Comparison of ENCODE assay signal across 7 cellular contexts in genomic region chr3:58177747-58178527, GRCh38. TPM values are rescaled to one million over a fixed set of nuclear protein-coding genes. Genes with fewer than 3 reads are reported as not detected.
DNase-seq lines count a peak whose midpoint lies in the region; ATAC-seq, FAIRE-seq and TF ChIP-seq lines count a peak whose summit lies in the region.

No MANE protein-coding gene starts in this region.

- H4K20me1 ChIP-seq in HepG2 (ENCODE audit: insufficient read depth, low read length): no peaks in the 10 kb centered on the region

- H3K4me1 ChIP-seq in HepG2 (ENCODE audit: insufficient read depth, low read length): peaks cover 100% of the 10 kb centered on the region

- H3K4me3 ChIP-seq in HepG2 (replicated peaks in 1 of 3; ENCODE audit: insufficient read depth in 1 of 3, low read depth in 2 of 3, low read length in 3 of 3): peak overlapping the region in 1 of 3 experiments; percentile 57; a peak in 3 of 6 replicates

- no peaks in the 10 kb centered on the region for H3K36me3 ChIP-seq in HepG2 (replicated peaks in 1 of 2; ENCODE audit: control insufficient read depth in 1 of 2, insufficient read depth in 2 of 2, low read length in 2 of 2)

- H2AFZ ChIP-seq in HepG2 (ENCODE audit: low read length): no peak overlapping the region

- TF ChIP-seq EP300 in HepG2 (IDR thresholded peaks at IDR 0.05; ENCODE audit: low read depth in 2 of 2, low read length in 2 of 2): no peak
- no peak for TF ChIP-seq EP300 in HepG2 (CRISPR knock-in tag; IDR thresholded peaks at IDR 0.05; ENCODE audit: borderline replicate concordance)

- in situ Hi-C loops in GM13976 (cut with MboI; ENCODE audit: low sequenced_read_pairs, unreplicated experiment): loop anchor here (10.0 kb wide), 1 partner anchor 163 kb away; no protein-coding TSS in a partner anchor
- in situ Hi-C loops in HepG2 (cut with HindIII; ENCODE audit: extremely low pct_ligation_motif_present, low pct_unique_long_range_greater_than_20kb): no loop called here

- TF ChIP-seq POLR2A in HepG2 (IDR thresholded peaks at IDR 0.05; ENCODE audit: insufficient read depth in 1 of 2, low read depth in 2 of 2, low read length in 2 of 2): no peak

- FAIRE-seq in HepG2 (lab: Jason Lieb, UNC): no peak

- H3K9ac ChIP-seq in HepG2 (ENCODE audit: insufficient read depth, low read depth, low read length): peak overlapping the region; percentile 55

- TF ChIP-seq RAD21 in HepG2 (CRISPR knock-in tag; IDR thresholded peaks at IDR 0.05): peak; percentile 86

- BruUV-seq in HepG2 (replicated peaks; lab: Mats Ljungman, UMichigan): no TSS peak

- no peaks in the 10 kb centered on the region for H3K9me3 ChIP-seq in HepG2 (ENCODE audit: low read length)

- peak overlapping the region; percentile 32 for H3K27ac ChIP-seq in HepG2 (ENCODE audit: extremely low read length, insufficient read depth, low read length)

- H3K79me2 ChIP-seq in HepG2 (ENCODE audit: insufficient read depth, low read length): no peaks in the 10 kb centered on the region

- ATAC-seq in HG02623 (IDR thresholded peaks at IDR 0.05; ENCODE audit: unreplicated experiment) (peak; percentile 84), HepG2 (peak; percentile 44)

- TF ChIP-seq CTCF in GM13976 (IDR thresholded peaks at IDR 0.05; ENCODE audit: borderline replicate concordance, control extremely low read depth, extremely low read depth, insufficient read depth, missing control alignments): peak; percentile 93
- TF ChIP-seq CTCF in HepG2 (CRISPR knock-in tag; IDR thresholded peaks at IDR 0.05): peak; percentile 97

- intact Hi-C loops in HepG2 (cut with micrococcal nuclease; ENCODE audit: unreplicated experiment): no loop called here

- H3K4me2 ChIP-seq in HepG2 (ENCODE audit: low read depth, low read length): peak overlapping the region; percentile 77

- POLR2A ChIA-PET in HepG2 (lab: Yijun Ruan, JAX): interaction anchor here (0.7 to 1.7 kb wide), 3 partner anchors 11 to 129 kb away, joined by 3 to 11 read pairs (median 3); partner anchors contain the start of genes HTD2 and RPP14

- WGBS in HepG2 (ENCODE audit: low lambda C conversion rate): 68% methylated on average over 9 of the region's 46 CpGs

- DNase-seq in GM13976 (ENCODE audit: low spot score) (peak; percentile 90), NCI-H1930 (lab: John Stamatoyannopoulos, UW) (peak; percentile 37 to 39), dedifferentiated amniotic fluid mesenchymal stem cell (ENCODE audit: extremely low spot score) (peak; percentile 77), HepG2 (ENCODE audit: low spot score) (peak; percentile 67)
- DNase-seq in activated CD4-positive, alpha-beta T cell treated with anti-CD3 and anti-CD28 coated beads for 48 hours: peak; percentile 96
- DNase-seq in stimulated activated CD4-positive, alpha-beta T cell treated with anti-CD3 and anti-CD28 coated beads, Interleukin-2, amount 100 ng/mL, for 48 hours: peak; percentile 93 to 95

- peaks cover 0 to 16% of the 10 kb centered on the region in 2 experiments; a peak in 2 of 5 replicates for H3K27me3 ChIP-seq in HepG2 (ENCODE audit: control insufficient read depth in 1 of 2, insufficient read depth in 2 of 2, low read length in 2 of 2)

- CTCF ChIA-PET in HepG2 (lab: Yijun Ruan, JAX; ENCODE audit: low intra/inter-chr PET ratio, low total read pairs): interaction anchor here (0.7 to 1.3 kb wide), 4 partner anchors 9 to 237 kb away, joined by 3 to 5 read pairs (median 4); no protein-coding TSS in a partner anchor

TF ChIP-seq in HepG2, 621 proteins besides CTCF, POLR2A, EP300 and RAD21 (continues in another document):
- TF ChIP-seq IKZF4 (CRISPR knock-in tag; IDR thresholded peaks at IDR 0.05; ENCODE audit: borderline replicate concordance, low read depth, not compliant biosample characterization): peak; percentile 68
- TF ChIP-seq HMGXB4 (CRISPR knock-in tag; IDR thresholded peaks at IDR 0.05; ENCODE audit: borderline replicate concordance in 1 of 2, low read depth in 1 of 2): peak; percentile 62 to 79
- no peak for TF ChIP-seq CCAR2 (optimal IDR thresholded peaks at IDR 0.05; ENCODE audit: low read depth, low read length)
- peak; percentile 45 for TF ChIP-seq PHF8 (CRISPR knock-in tag; IDR thresholded peaks at IDR 0.05)
- no peak for TF ChIP-seq ZNF460 (CRISPR knock-in tag; IDR thresholded peaks at IDR 0.05; ENCODE audit: borderline replicate concordance)
- TF ChIP-seq ZNF816 (CRISPR knock-in tag; IDR thresholded peaks at IDR 0.05; ENCODE audit: borderline replicate concordance): no peak
- TF ChIP-seq PAX8 (CRISPR knock-in tag; IDR thresholded peaks at IDR 0.05; ENCODE audit: borderline replicate concordance): no peak
- no peak for TF ChIP-seq KDM5A (IDR thresholded peaks at IDR 0.05; ENCODE audit: borderline replicate concordance, low read length)
- TF ChIP-seq ARNT2 (CRISPR knock-in tag; IDR thresholded peaks at IDR 0.05; ENCODE audit: low read depth): no peak
- TF ChIP-seq ZBTB7A (CRISPR knock-in tag; IDR thresholded peaks at IDR 0.05): no peak
- no peak for TF ChIP-seq RFX5 (IDR thresholded peaks at IDR 0.05; ENCODE audit: low read depth, low read length)
- TF ChIP-seq ZFP90 (CRISPR knock-in tag; IDR thresholded peaks at IDR 0.05; ENCODE audit: borderline replicate concordance): no peak
- TF ChIP-seq CHD2 (IDR thresholded peaks at IDR 0.05; ENCODE audit: low read depth, low read length): no peak
- TF ChIP-seq MLLT10 (CRISPR knock-in tag; IDR thresholded peaks at IDR 0.05): no peak
- TF ChIP-seq ZNF772 (CRISPR knock-in tag; IDR thresholded peaks at IDR 0.05): 0 out of 2 replicates have a peak, but pooled peaks have one; percentile 46

RNA-seq across cellular contexts. Expression of gene DNASE1L3, which starts 32.8 kb away (rescaled TPM):
- 0.55 and 0.86 TPM in 2 replicates for total RNA-seq in HepG2 (2016; rRNA removed; fragmentation: Illumina TruSeq; extraction: Trizol)
- 0.30 TPM in 1 of 2 replicates, not detected in the other for total RNA-seq in HepG2 (2016; cell fraction: cytosol; rRNA removed; fragmentation: Illumina TruSeq; extraction: Trizol; ENCODE audit: low read depth)
- 0.61 and 0.73 TPM in 2 replicates for total RNA-seq in HepG2 (2016; cell fraction: insoluble cytoplasmic fraction; rRNA removed; fragmentation: Illumina TruSeq; extraction: Trizol)
- total RNA-seq in HepG2 (2016; cell fraction: membrane; rRNA removed; fragmentation: Illumina TruSeq; extraction: Trizol): 0.53 and 1.1 TPM in 2 replicates
- total RNA-seq in HepG2 (2016; cell fraction: nucleus; rRNA removed; fragmentation: Illumina TruSeq; extraction: Trizol): 0.22 TPM in 1 of 2 replicates, not detected in the other
- polyA plus RNA-seq in HepG2 (2011; rRNA removed): 1.0 and 1.7 TPM in 2 replicates
- 1.0 and 1.3 TPM in 2 replicates for polyA plus RNA-seq in HepG2 (2011; cell fraction: cytosol; rRNA removed)
- polyA plus RNA-seq in HepG2 (2011; cell fraction: nucleus; rRNA removed): 0.43 and 0.51 TPM in 2 replicates
- polyA plus RNA-seq in HepG2 (2012): 0.33 and 2.5 TPM in 2 replicates
- 0.27 and 0.35 TPM in 2 replicates for polyA plus RNA-seq in HepG2 (2016; cell fraction: cytosol; fragmentation: Illumina TruSeq; extraction: Trizol; ENCODE audit: low read depth)
- polyA plus RNA-seq in HepG2 (2016; cell fraction: insoluble cytoplasmic fraction; fragmentation: Illumina TruSeq; extraction: Trizol; ENCODE audit: low read depth): 0.44 and 0.59 TPM in 2 replicates
- 0.34 and 0.37 TPM in 2 replicates for polyA plus RNA-seq in HepG2 (2016; cell fraction: membrane; fragmentation: Illumina TruSeq; extraction: Trizol; ENCODE audit: low read depth)
- 0.55 TPM in 1 of 2 replicates, not detected in the other for polyA plus RNA-seq in HepG2 (2016; cell fraction: nucleus; fragmentation: Illumina TruSeq; extraction: Trizol; ENCODE audit: insufficient read depth, low read depth)
- 0.14 and 1.8 TPM in 2 replicates for polyA minus RNA-seq in HepG2 (2011; rRNA and poly(A)+ RNA removed; ENCODE audit: low replicate concordance)
- polyA minus RNA-seq in HepG2 (2011; cell fraction: cytosol; rRNA and poly(A)+ RNA removed): 0.88 TPM in 1 of 2 replicates, not detected in the other
- polyA minus RNA-seq in HepG2 (2011; cell fraction: nucleus; rRNA and poly(A)+ RNA removed): 0.77 and 0.87 TPM in 2 replicates

RNA-seq across cellular contexts. Expression of gene ABHD6, which starts 59.7 kb away (rescaled TPM):
- total RNA-seq in HepG2 (2016; rRNA removed; fragmentation: Illumina TruSeq; extraction: Trizol): 5.7 and 9.0 TPM in 2 replicates
- 4.3 and 4.9 TPM in 2 replicates for total RNA-seq in HepG2 (2016; cell fraction: cytosol; rRNA removed; fragmentation: Illumina TruSeq; extraction: Trizol; ENCODE audit: low read depth)
- 4.8 and 8.8 TPM in 2 replicates for total RNA-seq in HepG2 (2016; cell fraction: insoluble cytoplasmic fraction; rRNA removed; fragmentation: Illumina TruSeq; extraction: Trizol)
- total RNA-seq in HepG2 (2016; cell fraction: membrane; rRNA removed; fragmentation: Illumina TruSeq; extraction: Trizol): 7.3 and 7.9 TPM in 2 replicates
- total RNA-seq in HepG2 (2016; cell fraction: nucleus; rRNA removed; fragmentation: Illumina TruSeq; extraction: Trizol): 7.5 and 8.4 TPM in 2 replicates
- polyA plus RNA-seq in HepG2 (2011; rRNA removed): 16.5 and 17.2 TPM in 2 replicates
- 17.9 and 18.6 TPM in 2 replicates for polyA plus RNA-seq in HepG2 (2011; cell fraction: cytosol; rRNA removed)
- 10.2 and 11.0 TPM in 2 replicates for polyA plus RNA-seq in HepG2 (2011; cell fraction: nucleus; rRNA removed)
- polyA plus RNA-seq in HepG2 (2012): 7.6 and 9.4 TPM in 2 replicates
- polyA plus RNA-seq in HepG2 (2016; cell fraction: cytosol; fragmentation: Illumina TruSeq; extraction: Trizol; ENCODE audit: low read depth): 3.4 and 4.3 TPM in 2 replicates
- polyA plus RNA-seq in HepG2 (2016; cell fraction: insoluble cytoplasmic fraction; fragmentation: Illumina TruSeq; extraction: Trizol; ENCODE audit: low read depth): 4.7 and 5.8 TPM in 2 replicates
- polyA plus RNA-seq in HepG2 (2016; cell fraction: membrane; fragmentation: Illumina TruSeq; extraction: Trizol; ENCODE audit: low read depth): 4.9 and 6.1 TPM in 2 replicates
- polyA plus RNA-seq in HepG2 (2016; cell fraction: nucleus; fragmentation: Illumina TruSeq; extraction: Trizol; ENCODE audit: insufficient read depth, low read depth): 9.1 and 12.2 TPM in 2 replicates
- polyA minus RNA-seq in HepG2 (2011; rRNA and poly(A)+ RNA removed; ENCODE audit: low replicate concordance): 34.5 and 67.6 TPM in 2 replicates
- 10.7 and 12.8 TPM in 2 replicates for polyA minus RNA-seq in HepG2 (2011; cell fraction: cytosol; rRNA and poly(A)+ RNA removed)
- 12.6 and 14.9 TPM in 2 replicates for polyA minus RNA-seq in HepG2 (2011; cell fraction: nucleus; rRNA and poly(A)+ RNA removed)

Comparison
In these comparisons a context has a peak if more than half of its experiments do, and no peak if none do; other contexts are left out.
1. DNase-seq: peak in every context shown above with its lines; median percentile 96 in activated CD4-positive, alpha-beta T cell treated with anti-CD3 and anti-CD28 coated beads for 48 hours; 94 in stimulated activated CD4-positive, alpha-beta T cell treated with anti-CD3 and anti-CD28 coated beads, Interleukin-2, amount 100 ng/mL, for 48 hours; 90 in GM13976; 77 in dedifferentiated amniotic fluid mesenchymal stem cell; 67 in HepG2; 38 in NCI-H1930.